13 cellular contexts compared by ENCODE assay signal in genomic region chr17:81578038-81578441, GRCh38. TPM values are rescaled to one million over a fixed set of nuclear protein-coding genes. Genes with fewer than 3 reads are reported as not detected.
DNase-seq lines count a peak whose midpoint lies in the region; TF ChIP-seq lines count a peak whose summit lies in the region.
"Had no signal": no experiment of that assay in that cellular context is flagged by ENCODE, and none has a peak within 500 bp of the region (broad histone marks: within the 10 kb centered on the region; RNA-seq: fewer than 3 reads in every experiment).

No MANE protein-coding gene starts in this region.

- no peaks in the 10 kb centered on the region for H3K9me3 ChIP-seq in PC-9 (ENCODE audit: insufficient read depth, low read depth)
- H3K9me3 ChIP-seq: pancreas had no signal

- H3K4me3 Mint-ChIP-seq in endothelial cell (ENCODE audit: unreplicated experiment) = peak overlapping the region; percentile 4

- H2AFZ ChIP-seq in PC-9 = no peak overlapping the region

- no peaks in the 10 kb centered on the region for H3K9me2 ChIP-seq in PC-9 (ENCODE audit: insufficient read depth)

- peaks cover 57% of the 10 kb centered on the region for H3K36me3 Mint-ChIP-seq in endothelial cell (ENCODE audit: low read depth, unreplicated experiment)

- H3K27ac ChIP-seq in PC-9 = peak overlapping the region; percentile 64
- H3K27ac ChIP-seq: pancreas, VCaP had no signal

- DNase-seq in EL = peak; percentile 51
- DNase-seq in PC-9 = peak; percentile 40 to 53
- DNase-seq in endothelial cell (ENCODE audit: low spot score) = no peak
- DNase-seq in renal cortical epithelial cell (ENCODE audit: low read depth) = peak; percentile 64
- no peak for DNase-seq in NCI-H2081 treated with DMSO at 0.1 percent for 48 hours (lab: John Stamatoyannopoulos, UW)
- no peak for DNase-seq in H7
- no peak for DNase-seq in NCI-H1694 (lab: John Stamatoyannopoulos, UW)
- DNase-seq: DMS79 treated with DMSO at 0.1 percent for 48 hours, left colon, NCI-H524 treated with DMSO at 0.1 percent for 48 hours had no signal

- CTCF ChIA-PET in PC-9 (lab: Charles Lee) = interaction anchor here (0.5 kb wide), 1 partner anchor 52 kb away, joined by 3 read pairs; no protein-coding TSS in a partner anchor

- H3K9me3 Mint-ChIP-seq in endothelial cell (ENCODE audit: unreplicated experiment) = no peaks in the 10 kb centered on the region

- peaks cover 4% of the 10 kb centered on the region for H3K4me1 Mint-ChIP-seq in endothelial cell (ENCODE audit: unreplicated experiment)

- peaks cover 25% of the 10 kb centered on the region; the same call in 1 of the 2 replicates for H3K79me2 ChIP-seq in PC-9 (ENCODE audit: low read depth)

- TF ChIP-seq CTCF in PC-9 (conservative IDR thresholded peaks at IDR 0.05) (no peak), endothelial cell (IDR thresholded peaks at IDR 0.05; ENCODE audit: unreplicated experiment) (no peak)

- H3K27me3 ChIP-seq in PC-9 (ENCODE audit: insufficient read depth, low read depth) (no peaks in the 10 kb centered on the region), H7 (ENCODE audit: control insufficient read depth, insufficient read depth, low read length) (no peaks in the 10 kb centered on the region)
- H3K27me3 ChIP-seq: pancreas had no signal

- H3K27ac Mint-ChIP-seq in endothelial cell (ENCODE audit: unreplicated experiment) = peak overlapping the region; percentile 55

- peak overlapping the region; percentile 68 for H3K4me2 ChIP-seq in PC-9

- H3F3A ChIP-seq in PC-9 (ENCODE audit: insufficient read depth, low read depth) = peaks cover 30% of the 10 kb centered on the region

- intact Hi-C loops in PC-9 (cut with micrococcal nuclease; ENCODE audit: unreplicated experiment) = no loop called here

- no peaks in the 10 kb centered on the region for H3K36me3 ChIP-seq in PC-9 (ENCODE audit: low read depth)
- H3K36me3 ChIP-seq in H7 (replicated peaks; ENCODE audit: control insufficient read depth, insufficient read depth, low read length) = peaks cover 25% of the 10 kb centered on the region

- no peak overlapping the region for H3K4me3 ChIP-seq in PC-9
- no peak overlapping the region for H3K4me3 ChIP-seq in H7 (ENCODE audit: insufficient read depth, low read depth, low read length)
- H3K4me3 ChIP-seq: coronary artery, pancreas had no signal

- H3K27me3 Mint-ChIP-seq in endothelial cell (ENCODE audit: unreplicated experiment) = peaks cover 8% of the 10 kb centered on the region

- no TSS peak for BruUV-seq in PC-9 (replicated peaks; lab: Mats Ljungman, UMichigan)

- peaks cover 14% of the 10 kb centered on the region for H4K20me1 ChIP-seq in PC-9 (ENCODE audit: insufficient read depth)

- H3K4me1 ChIP-seq in PC-9 (replicated peaks; ENCODE audit: insufficient read depth) = peaks cover 33% of the 10 kb centered on the region

- POLR2A ChIA-PET in PC-9 (lab: Charles Lee; ENCODE audit: unreplicated experiment) = interaction anchor here (0.6 kb wide), 1 partner anchor 62 kb away, joined by 3 read pairs; no protein-coding TSS in a partner anchor

RNA-seq across cellular contexts. Expression of gene FAAP100, which starts 25.9 kb away (rescaled TPM):
- 34.0 and 43.8 TPM in 2 replicates for total RNA-seq in PC-9 (2021)
- 40.6 TPM for total RNA-seq in endothelial cell (ENCODE audit: unreplicated experiment)
- total RNA-seq in renal cortical epithelial cell = 13.2 and 22.2 TPM in 2 replicates
- total RNA-seq in H7 (2014; rRNA removed; shearing (Covaris generic)) = 40.4 and 46.6 TPM in 2 replicates

RNA-seq across cellular contexts. Expression of gene FSCN2, which starts 49.9 kb away (rescaled TPM):
- total RNA-seq in PC-9 (2021) = 4.3 and 11.5 TPM in 2 replicates
- total RNA-seq in endothelial cell (ENCODE audit: unreplicated experiment) = 1.5 TPM
- 3.1 and 4.7 TPM in 2 replicates for total RNA-seq in renal cortical epithelial cell
- total RNA-seq in H7 (2014; rRNA removed; shearing (Covaris generic)) = 0.33 TPM in 1 of 2 replicates, not detected in the other

RNA-seq across cellular contexts. Expression of gene NPLOC4, which starts 58.9 kb away (rescaled TPM):
- total RNA-seq in PC-9 (2021) = 154 and 208 TPM in 2 replicates
- 133 TPM for total RNA-seq in endothelial cell (ENCODE audit: unreplicated experiment)
- total RNA-seq in renal cortical epithelial cell = 72.9 and 84.6 TPM in 2 replicates
- total RNA-seq in H7 (2014; rRNA removed; shearing (Covaris generic)) = 64.5 and 77.1 TPM in 2 replicates

RNA-seq across cellular contexts. Expression of gene TSPAN10, which starts 59.0 kb away (rescaled TPM):
- total RNA-seq in PC-9 (2021) (8.6 and 15.0 TPM in 2 replicates), endothelial cell (ENCODE audit: unreplicated experiment) (2.5 TPM), renal cortical epithelial cell (0.87 and 2.3 TPM in 2 replicates)
- total RNA-seq in H7 (2014; rRNA removed; shearing (Covaris generic)) = 0.48 and 0.76 TPM in 2 replicates

Comparison
In these comparisons a context has a peak if more than half of its experiments do, and no peak if none do; other contexts are left out.
1. DNase-seq: peak in EL (single experiment), PC-9 (2 of 2) and renal cortical epithelial cell (single experiment); none in endothelial cell (single experiment), NCI-H2081 treated with DMSO at 0.1 percent for 48 hours (single experiment), H7 (single experiment) and NCI-H1694 (single experiment).